ENCODE assay signal across 17 cellular contexts in genomic region chr14:74407801-74408154, GRCh38. TPM values are rescaled to one million over a fixed set of nuclear protein-coding genes. Genes with fewer than 3 reads are reported as not detected.
A peak's percentile ranks its signal among the peaks of the same experiment; 100 is the strongest.
DNase-seq lines count a peak whose midpoint lies in the region; ATAC-seq lines count a peak whose summit lies in the region.
"Had no signal": no experiment of that assay in that cellular context is flagged by ENCODE, and none has a peak within 500 bp of the region (broad histone marks: within the 10 kb centered on the region; RNA-seq: fewer than 3 reads in every experiment).

No MANE protein-coding gene starts in this region.

- H3K9me3 Mint-ChIP-seq in stimulated activated naive B cell treated with anti-CD40 and anti-IgM and Interleukin-4, amounts not matched to agents 10 μg/mL and 1 μg/mL and 100 μg/mL, for 72 hours, result no peaks in the 10 kb centered on the region
- H3K9me3 Mint-ChIP-seq: CD4-positive, alpha-beta T cell had no signal

- H3K4me1 ChIP-seq in BLaER1 treated with 17β-estradiol and CSF1 and Interleukin-3, amounts not matched to agents 10 nM and 100 nM, result peaks cover 17 to 63% (median 55%) of the 10 kb centered on the region in 10 experiments
- H3K4me1 ChIP-seq: A549 had no signal

- no peaks in the 10 kb centered on the region for H3K36me3 ChIP-seq in BLaER1 treated with 17β-estradiol and CSF1 and Interleukin-3, amounts not matched to agents 10 nM and 100 nM

- H3K4me3 Mint-ChIP-seq in stimulated activated naive B cell treated with anti-CD40 and anti-IgM and Interleukin-4, amounts not matched to agents 10 μg/mL and 1 μg/mL and 100 μg/mL, for 72 hours, result no peak overlapping the region
- H3K4me3 Mint-ChIP-seq: CD4-positive, alpha-beta T cell had no signal

- peak overlapping the region in 3 of 11 experiments; percentile 6 to 26 (median 11); a peak in 1 of 22 replicates for H3K9ac ChIP-seq in BLaER1 treated with 17β-estradiol and CSF1 and Interleukin-3, amounts not matched to agents 10 nM and 100 nM

- no peaks in the 10 kb centered on the region for H4K20me1 ChIP-seq in BLaER1 treated with 17β-estradiol and CSF1 and Interleukin-3, amounts not matched to agents 10 nM and 100 nM

- no peaks in the 10 kb centered on the region for H3K36me3 Mint-ChIP-seq in stimulated activated naive B cell treated with anti-CD40 and anti-IgM and Interleukin-4, amounts not matched to agents 10 μg/mL and 1 μg/mL and 100 μg/mL, for 72 hours

- H3K27me3 ChIP-seq in BLaER1 treated with 17β-estradiol and CSF1 and Interleukin-3, amounts not matched to agents 10 nM and 100 nM, result no peaks in the 10 kb centered on the region

- H3K4me1 Mint-ChIP-seq in stimulated activated naive B cell treated with anti-CD40 and anti-IgM and Interleukin-4, amounts not matched to agents 10 μg/mL and 1 μg/mL and 100 μg/mL, for 72 hours, result peaks cover 22 to 33% of the 10 kb centered on the region in 2 donors

- no peak overlapping the region for H3K4me3 ChIP-seq in BLaER1 treated with 17β-estradiol and CSF1 and Interleukin-3, amounts not matched to agents 10 nM and 100 nM
- H3K4me3 ChIP-seq: A549 had no signal

- H3K27me3 Mint-ChIP-seq in stimulated activated naive B cell treated with anti-CD40 and anti-IgM and Interleukin-4, amounts not matched to agents 10 μg/mL and 1 μg/mL and 100 μg/mL, for 72 hours, result no peaks in the 10 kb centered on the region

- H3K4me2 ChIP-seq in BLaER1 treated with 17β-estradiol and CSF1 and Interleukin-3, amounts not matched to agents 10 nM and 100 nM, result peak overlapping the region; percentile 21 to 100 (median 71); a peak in 21 of 22 replicates
- H3K4me2 ChIP-seq: A549 had no signal

- intact Hi-C loops in posterior vena cava (cut with DNase I), result no loop called here

- peak; percentile 18 for DNase-seq in NAMALWA (ENCODE audit: low spot score)
- DNase-seq in germinal center (ENCODE audit: low spot score), result peak; percentile 26
- DNase-seq in stimulated activated naive B cell treated with anti-CD40 and anti-IgM and Interleukin-4, amounts not matched to agents 10 μg/mL and 1 μg/mL and 100 μg/mL, for 72 hours, result no peak
- no peak for DNase-seq in cerebellar cortex (ENCODE audit: low spot score)
- no peak for DNase-seq in posterior vena cava (ENCODE audit: low spot score)
- DNase-seq: C1 segment of cervical spinal cord; Calu3; CD4-positive, alpha-beta T cell; DMS 273 treated with DMSO at 0.1 percent for 48 hours; IMR-90 had no signal

- peak; percentile 41 to 50 for ATAC-seq in stimulated activated naive B cell treated with anti-CD40 and anti-IgM and Interleukin-4, amounts not matched to agents 10 μg/mL and 1 μg/mL and 100 μg/mL, for 72 hours (replicated peaks)
- ATAC-seq in HG02678 (IDR thresholded peaks at IDR 0.05; ENCODE audit: unreplicated experiment), result no peak
- ATAC-seq: A549, HCT116 had no signal

- no peaks in the 10 kb centered on the region for H3K9me3 ChIP-seq in BLaER1 treated with 17β-estradiol and CSF1 and Interleukin-3, amounts not matched to agents 10 nM and 100 nM (replicated peaks in 1 of 11)
- H3K9me3 ChIP-seq: A549 had no signal

- H3K27ac Mint-ChIP-seq in stimulated activated naive B cell treated with anti-CD40 and anti-IgM and Interleukin-4, amounts not matched to agents 10 μg/mL and 1 μg/mL and 100 μg/mL, for 72 hours, result no peak overlapping the region
- H3K27ac Mint-ChIP-seq: CD4-positive, alpha-beta T cell had no signal

- peak overlapping the region in 2 of 11 experiments; percentile 2 to 42; a peak in 1 of 22 replicates for H3K27ac ChIP-seq in BLaER1 treated with 17β-estradiol and CSF1 and Interleukin-3, amounts not matched to agents 10 nM and 100 nM
- H3K27ac ChIP-seq: A549 had no signal

RNA-seq across cellular contexts. Expression of gene SYNDIG1L, which starts 18.2 kb away (rescaled TPM):
- total RNA-seq in posterior vena cava, result under 1 TPM; 0.23 to 0.29 TPM
- total RNA-seq: Calu3; CD4-positive, alpha-beta T cell; Daoy; H4; HT-29; IMR-90 had no signal

RNA-seq across cellular contexts. Expression of gene VRTN, which starts 59.5 kb away (rescaled TPM):
- total RNA-seq in posterior vena cava, result not detected
- total RNA-seq: Calu3; CD4-positive, alpha-beta T cell; Daoy; H4; IMR-90 had no signal

Comparison
In these comparisons a context has a peak if more than half of its experiments do, and no peak if none do; other contexts are left out.
1. DNase-seq: peak in NAMALWA (single experiment) and germinal center (single experiment); none in stimulated activated naive B cell treated with anti-CD40 and anti-IgM and Interleukin-4, amounts not matched to agents 10 μg/mL and 1 μg/mL and 100 μg/mL, for 72 hours (single experiment), cerebellar cortex (single experiment) and posterior vena cava (single experiment).